8 cellular contexts compared by ENCODE assay signal in genomic region chr20:46683939-46684750, GRCh38. TPM values are rescaled to one million over a fixed set of nuclear protein-coding genes. Genes with fewer than 3 reads are reported as not detected.
DNase-seq lines count a peak whose midpoint lies in the region; ATAC-seq and TF ChIP-seq lines count a peak whose summit lies in the region.

No MANE protein-coding gene starts in this region.

- H3K18ac ChIP-seq in trophoblast cell (ENCODE audit: low read length), result peak overlapping the region; percentile 32

- no peak overlapping the region for H4K91ac ChIP-seq in trophoblast cell (ENCODE audit: low read depth, low read length)

- peak overlapping the region; percentile 79 for H4K8ac ChIP-seq in trophoblast cell (ENCODE audit: low read depth, low read length)

- no peak overlapping the region for H2BK12ac ChIP-seq in trophoblast cell (ENCODE audit: low read length)

- no peak overlapping the region for H3K14ac ChIP-seq in trophoblast cell (ENCODE audit: low read length)

- no peaks in the 10 kb centered on the region for H3K27me3 ChIP-seq in trophoblast cell (ENCODE audit: insufficient read depth, low read length)

- H3K36me3 ChIP-seq in trophoblast cell (ENCODE audit: control insufficient read depth in 1 of 2, insufficient read depth in 2 of 2, low read length in 2 of 2), result peaks cover 10 to 11% of the 10 kb centered on the region in 2 experiments

- H2AK5ac ChIP-seq in trophoblast cell (ENCODE audit: low read length), result no peak overlapping the region

- H3K9me3 ChIP-seq in trophoblast cell (ENCODE audit: insufficient read depth, low read depth, low read length), result no peaks in the 10 kb centered on the region

- no peak overlapping the region for H2BK5ac ChIP-seq in trophoblast cell (ENCODE audit: low read depth, low read length, poor library complexity)

- H3K27ac ChIP-seq in trophoblast cell (ENCODE audit: low read depth, low read length), result no peak overlapping the region

- peak overlapping the region; percentile 76 for H3K4me2 ChIP-seq in trophoblast cell (ENCODE audit: low read length)

- no peak overlapping the region for H2BK120ac ChIP-seq in trophoblast cell (ENCODE audit: insufficient read depth, low read length, poor library complexity)

- WGBS in trophoblast cell (ENCODE audit: extremely low coverage, insufficient coverage, insufficient read length), result no CpG with 5 or more reads among the region's 23 CpGs

- DNase-seq in DMS153 treated with DMSO at 0.1 percent for 48 hours (lab: John Stamatoyannopoulos, UW; ENCODE audit: unreplicated experiment) (peak; percentile 18), SHP77 (lab: John Stamatoyannopoulos, UW) (peak; percentile 77 to 80), foreskin fibroblast (peak; percentile 80 to 90), trophoblast cell (peak; percentile 56 to 83), NOMO-1 treated with dmso at 0.1 percent for 144 hours (lab: John Stamatoyannopoulos, UW; ENCODE audit: unreplicated experiment) (no peak)
- DNase-seq in stimulated activated CD4-positive, alpha-beta T cell treated with anti-CD3 and anti-CD28 coated beads, Interleukin-1b, Interleukin-23, amount 100 ng/mL, for 48 hours, result no peak
- no peak for DNase-seq in activated CD4-positive, alpha-beta T cell treated with anti-CD3 and anti-CD28 coated beads for 48 hours

- H3K4me1 ChIP-seq in trophoblast cell (ENCODE audit: control insufficient read depth in 1 of 2, insufficient read depth in 2 of 2, low read length in 2 of 2), result peaks cover 5 to 15% of the 10 kb centered on the region in 2 experiments

- TF ChIP-seq CTCF in foreskin fibroblast (IDR thresholded peaks at IDR 0.05; ENCODE audit: low read depth, low read length), result no peak

- peak overlapping the region; percentile 20 for H2AFZ ChIP-seq in trophoblast cell (ENCODE audit: insufficient read depth, low read length, poor library complexity)

- peaks cover 14% of the 10 kb centered on the region for H3K79me2 ChIP-seq in trophoblast cell (ENCODE audit: control insufficient read depth, insufficient read depth, low read length, poor library complexity)

- H3K9ac ChIP-seq in trophoblast cell (ENCODE audit: low read length), result no peak overlapping the region

- H3K4me3 ChIP-seq in foreskin fibroblast (ENCODE audit: low read depth in 1 of 2, low read length in 2 of 2) (peak overlapping the region; percentile 56 to 66), trophoblast cell (ENCODE audit: low read depth, low read length) (peak overlapping the region; percentile 3)

- peak overlapping the region; percentile 5 for H3K4ac ChIP-seq in trophoblast cell (ENCODE audit: low read depth, low read length)

- H3K79me1 ChIP-seq in trophoblast cell (ENCODE audit: low read length), result peaks cover 4% of the 10 kb centered on the region

- no peak overlapping the region for H3K23ac ChIP-seq in trophoblast cell (ENCODE audit: low read length)

- ATAC-seq in HG02884 (IDR thresholded peaks at IDR 0.05; ENCODE audit: unreplicated experiment), result no peak

- no peak overlapping the region for H4K12ac ChIP-seq in trophoblast cell (ENCODE audit: low read depth, low read length)

RNA-seq across cellular contexts. Expression of gene TP53RK, which starts 5.1 kb away (rescaled TPM):
- polyA plus RNA-seq in trophoblast cell (2013), result 11.1 and 11.8 TPM in 2 replicates

RNA-seq across cellular contexts. Expression of gene SLC2A10, which starts 25.3 kb away (rescaled TPM):
- 10.2 TPM in 2 replicates for polyA plus RNA-seq in trophoblast cell (2013)

RNA-seq across cellular contexts. Expression of gene SLC13A3, which starts 32.9 kb away (rescaled TPM):
- 2.9 and 3.4 TPM in 2 replicates for polyA plus RNA-seq in trophoblast cell (2013)

Comparison
In these comparisons a context has a peak if more than half of its experiments do, and no peak if none do; other contexts are left out.
1. DNase-seq: peak in DMS153 treated with DMSO at 0.1 percent for 48 hours (single experiment), SHP77 (2 of 2), foreskin fibroblast (2 of 2) and trophoblast cell (2 of 2); none in stimulated activated CD4-positive, alpha-beta T cell treated with anti-CD3 and anti-CD28 coated beads, Interleukin-1b, Interleukin-23, amount 100 ng/mL, for 48 hours (single experiment), NOMO-1 treated with dmso at 0.1 percent for 144 hours (single experiment) and activated CD4-positive, alpha-beta T cell treated with anti-CD3 and anti-CD28 coated beads for 48 hours (single experiment).